8 cellular contexts compared by ENCODE assay signal in genomic region chr2:230828272-230828961, GRCh38. TPM values are rescaled to one million over a fixed set of nuclear protein-coding genes. Genes with fewer than 3 reads are reported as not detected.
DNase-seq lines count a peak whose midpoint lies in the region; ATAC-seq, FAIRE-seq and TF ChIP-seq lines count a peak whose summit lies in the region.

No MANE protein-coding gene starts in this region.

- CTCF ChIA-PET in HepG2 (lab: Yijun Ruan, JAX; ENCODE audit: low intra/inter-chr PET ratio, low total read pairs): no interaction called here

- H3K36me3 ChIP-seq in colonic mucosa (no peaks in the 10 kb centered on the region), psoas muscle (ENCODE audit: insufficient read depth in 1 of 2, low read depth in 1 of 2) (no peaks in the 10 kb centered on the region), HepG2 (replicated peaks in 1 of 2; ENCODE audit: control insufficient read depth in 1 of 2, insufficient read depth in 2 of 2, low read length in 2 of 2) (no peaks in the 10 kb centered on the region)

- H3K4me1 ChIP-seq in colonic mucosa (no peaks in the 10 kb centered on the region), psoas muscle (no peaks in the 10 kb centered on the region), HepG2 (ENCODE audit: insufficient read depth, low read length) (no peaks in the 10 kb centered on the region)

- H2AFZ ChIP-seq in HepG2 (ENCODE audit: low read length): no peak overlapping the region

- H3K27me3 ChIP-seq in colonic mucosa (peaks cover 9% of the 10 kb centered on the region), psoas muscle (ENCODE audit: insufficient read depth in 3 of 3, low read length in 2 of 3) (peaks cover 0 to 40% (median 10%) of the 10 kb centered on the region in 3 donors), HepG2 (ENCODE audit: control insufficient read depth in 1 of 2, insufficient read depth in 2 of 2, low read length in 2 of 2) (peaks cover 2 to 48% of the 10 kb centered on the region in 2 experiments; a peak in 4 of 5 replicates)

- ATAC-seq in HG02759 (IDR thresholded peaks at IDR 0.05; ENCODE audit: unreplicated experiment) (peak; percentile 66), psoas muscle (peak in 3 of 4 donors; percentile 4 to 41 (median 5)), HepG2 (no peak)

- H4K20me1 ChIP-seq in HepG2 (ENCODE audit: insufficient read depth, low read length): no peaks in the 10 kb centered on the region

- H3K9me3 ChIP-seq in colonic mucosa (no peaks in the 10 kb centered on the region), psoas muscle (no peaks in the 10 kb centered on the region), HepG2 (ENCODE audit: low read length) (peaks cover 7% of the 10 kb centered on the region; the same call in 1 of the 2 replicates)

- DNase-seq in GM12864 (ENCODE audit: low read depth): no peak
- peak; percentile 56 for DNase-seq in colonic mucosa
- peak; percentile 27 to 72 for DNase-seq in psoas muscle
- no peak for DNase-seq in activated effector memory CD4-positive, alpha-beta T cell treated with anti-CD3 and anti-CD28 coated beads, Interleukin-2, amount 50 U/mL, for 16 hours
- DNase-seq in NCI-H748 treated with DMSO at 0.1 percent for 48 hours (lab: John Stamatoyannopoulos, UW): no peak
- DNase-seq in kidney tubule cell (ENCODE audit: low spot score): no peak
- DNase-seq in HepG2 (ENCODE audit: low spot score): no peak

- H3K27ac ChIP-seq in colonic mucosa (no peak overlapping the region), psoas muscle (no peak overlapping the region), HepG2 (ENCODE audit: extremely low read length, insufficient read depth, low read length) (no peak overlapping the region)

- H3K9ac ChIP-seq in colonic mucosa (ENCODE audit: low read depth in 2 of 2, low read length in 2 of 2): peak overlapping the region in 1 of 2 donors; percentile 66
- H3K9ac ChIP-seq in HepG2 (ENCODE audit: insufficient read depth, low read depth, low read length): no peak overlapping the region

- H3K79me2 ChIP-seq in HepG2 (ENCODE audit: insufficient read depth, low read length): no peaks in the 10 kb centered on the region

- H3K4me2 ChIP-seq in HepG2 (ENCODE audit: low read depth, low read length): no peak overlapping the region

- in situ Hi-C loops in HepG2 (cut with HindIII; ENCODE audit: extremely low pct_ligation_motif_present, low pct_unique_long_range_greater_than_20kb): no loop called here

- intact Hi-C loops in colonic mucosa (cut with DNase I) (loop anchor here (5.0 kb wide), 1 partner anchor 79 kb away; no protein-coding TSS in a partner anchor), psoas muscle (cut with DNase I) (loop anchor here in 1 of 2 donors (5.0 kb wide), 1 partner anchor 224 kb away; no protein-coding TSS in a partner anchor), HepG2 (cut with micrococcal nuclease; ENCODE audit: unreplicated experiment) (no loop called here)

- no peak for TF ChIP-seq POLR2A in HepG2 (IDR thresholded peaks at IDR 0.05; ENCODE audit: insufficient read depth in 1 of 2, low read depth in 2 of 2, low read length in 2 of 2)

- TF ChIP-seq RAD21 in HepG2 (CRISPR knock-in tag; IDR thresholded peaks at IDR 0.05): no peak

- WGBS in psoas muscle, 3 donors: 10 to 16% (median 11%) methylated on average over 46 to 61 of the region's 61 CpGs
- WGBS in HepG2 (ENCODE audit: low lambda C conversion rate): 77% methylated on average over 18 of the region's 61 CpGs

- no TSS peak for BruUV-seq in HepG2 (replicated peaks; lab: Mats Ljungman, UMichigan)

- TF ChIP-seq EP300 in HepG2 (IDR thresholded peaks at IDR 0.05; ENCODE audit: low read depth in 2 of 2, low read length in 2 of 2) (no peak), HepG2 (CRISPR knock-in tag; IDR thresholded peaks at IDR 0.05; ENCODE audit: borderline replicate concordance) (no peak)

- no peak for FAIRE-seq in HepG2 (lab: Jason Lieb, UNC)

- no peak for TF ChIP-seq CTCF in GM12864 (IDR thresholded peaks at IDR 0.05; ENCODE audit: low read depth, low read length, missing control alignments)
- no peak for TF ChIP-seq CTCF in colonic mucosa (IDR thresholded peaks at IDR 0.05)
- no peak for TF ChIP-seq CTCF in psoas muscle (IDR thresholded peaks at IDR 0.05)
- TF ChIP-seq CTCF in HepG2 (CRISPR knock-in tag; IDR thresholded peaks at IDR 0.05): no peak

- peak overlapping the region; percentile 57 for H3K4me3 ChIP-seq in GM12864 (ENCODE audit: low read depth, low read length)
- H3K4me3 ChIP-seq in colonic mucosa: peak overlapping the region; percentile 42
- H3K4me3 ChIP-seq in psoas muscle: peak overlapping the region; percentile 51
- H3K4me3 ChIP-seq in HepG2 (replicated peaks in 1 of 3; ENCODE audit: insufficient read depth in 1 of 3, low read depth in 2 of 3, low read length in 3 of 3): no peak overlapping the region

- POLR2A ChIA-PET in HepG2 (lab: Yijun Ruan, JAX): no interaction called here

TF ChIP-seq in HepG2, 621 proteins besides CTCF, POLR2A, EP300 and RAD21 (continues in another document):
- TF ChIP-seq, protein P1, sequence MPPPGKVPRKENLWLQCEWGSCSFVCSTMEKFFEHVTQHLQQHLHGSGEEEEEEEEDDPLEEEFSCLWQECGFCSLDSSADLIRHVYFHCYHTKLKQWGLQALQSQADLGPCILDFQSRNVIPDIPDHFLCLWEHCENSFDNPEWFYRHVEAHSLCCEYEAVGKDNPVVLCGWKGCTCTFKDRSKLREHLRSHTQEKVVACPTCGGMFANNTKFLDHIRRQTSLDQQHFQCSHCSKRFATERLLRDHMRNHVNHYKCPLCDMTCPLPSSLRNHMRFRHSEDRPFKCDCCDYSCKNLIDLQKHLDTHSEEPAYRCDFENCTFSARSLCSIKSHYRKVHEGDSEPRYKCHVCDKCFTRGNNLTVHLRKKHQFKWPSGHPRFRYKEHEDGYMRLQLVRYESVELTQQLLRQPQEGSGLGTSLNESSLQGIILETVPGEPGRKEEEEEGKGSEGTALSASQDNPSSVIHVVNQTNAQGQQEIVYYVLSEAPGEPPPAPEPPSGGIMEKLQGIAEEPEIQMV (CRISPR knock-in tag; IDR thresholded peaks at IDR 0.05; ENCODE audit: low read depth): no peak
- TF ChIP-seq KAT8 (CRISPR knock-in tag; IDR thresholded peaks at IDR 0.05): no peak
- TF ChIP-seq, protein P2, sequence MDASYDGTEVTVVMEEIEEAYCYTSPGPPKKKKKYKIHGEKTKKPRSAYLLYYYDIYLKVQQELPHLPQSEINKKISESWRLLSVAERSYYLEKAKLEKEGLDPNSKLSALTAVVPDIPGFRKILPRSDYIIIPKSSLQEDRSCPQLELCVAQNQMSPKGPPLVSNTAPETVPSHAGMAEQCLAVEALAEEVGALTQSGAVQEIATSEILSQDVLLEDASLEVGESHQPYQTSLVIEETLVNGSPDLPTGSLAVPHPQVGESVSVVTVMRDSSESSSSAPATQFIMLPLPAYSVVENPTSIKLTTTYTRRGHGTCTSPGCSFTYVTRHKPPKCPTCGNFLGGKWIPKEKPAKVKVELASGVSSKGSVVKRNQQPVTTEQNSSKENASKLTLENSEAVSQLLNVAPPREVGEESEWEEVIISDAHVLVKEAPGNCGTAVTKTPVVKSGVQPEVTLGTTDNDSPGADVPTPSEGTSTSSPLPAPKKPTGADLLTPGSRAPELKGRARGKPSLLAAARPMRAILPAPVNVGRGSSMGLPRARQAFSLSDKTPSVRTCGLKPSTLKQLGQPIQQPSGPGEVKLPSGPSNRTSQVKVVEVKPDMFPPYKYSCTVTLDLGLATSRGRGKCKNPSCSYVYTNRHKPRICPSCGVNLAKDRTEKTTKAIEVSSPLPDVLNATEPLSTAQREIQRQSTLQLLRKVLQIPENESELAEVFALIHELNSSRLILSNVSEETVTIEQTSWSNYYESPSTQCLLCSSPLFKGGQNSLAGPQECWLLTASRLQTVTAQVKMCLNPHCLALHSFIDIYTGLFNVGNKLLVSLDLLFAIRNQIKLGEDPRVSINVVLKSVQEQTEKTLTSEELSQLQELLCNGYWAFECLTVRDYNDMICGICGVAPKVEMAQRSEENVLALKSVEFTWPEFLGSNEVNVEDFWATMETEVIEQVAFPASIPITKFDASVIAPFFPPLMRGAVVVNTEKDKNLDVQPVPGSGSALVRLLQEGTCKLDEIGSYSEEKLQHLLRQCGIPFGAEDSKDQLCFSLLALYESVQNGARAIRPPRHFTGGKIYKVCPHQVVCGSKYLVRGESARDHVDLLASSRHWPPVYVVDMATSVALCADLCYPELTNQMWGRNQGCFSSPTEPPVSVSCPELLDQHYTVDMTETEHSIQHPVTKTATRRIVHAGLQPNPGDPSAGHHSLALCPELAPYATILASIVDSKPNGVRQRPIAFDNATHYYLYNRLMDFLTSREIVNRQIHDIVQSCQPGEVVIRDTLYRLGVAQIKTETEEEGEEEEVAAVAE (CRISPR knock-in tag; IDR thresholded peaks at IDR 0.05; ENCODE audit: borderline replicate concordance): no peak
- TF ChIP-seq ZNF564 (CRISPR knock-in tag; IDR thresholded peaks at IDR 0.05): no peak
- TF ChIP-seq NR3C1 (CRISPR knock-in tag; IDR thresholded peaks at IDR 0.05): no peak

RNA-seq across cellular contexts. Expression of gene ITM2C, which starts 36.3 kb away (rescaled TPM):
- total RNA-seq in colonic mucosa (1,000 to 10,000 TPM; 1,192 to 1,707 TPM), psoas muscle (10 to 100 TPM in 2 of 4 donors, 1 to 10 TPM in 2; 9.0 to 20.3 (median 10.6) TPM), HepG2 (2016; rRNA removed; fragmentation: Illumina TruSeq; extraction: Trizol) (40.7 and 70.5 TPM in 2 replicates)
- polyA plus RNA-seq in psoas muscle (10 to 100 TPM in 2 of 3 donors, 1 to 10 TPM in 1; 9.1 to 12.6 (median 11.5) TPM), HepG2 (2011; rRNA removed) (270 and 321 TPM in 2 replicates)
- 13.6 and 14.1 TPM in 2 replicates for total RNA-seq in HepG2 (2016; cell fraction: cytosol; rRNA removed; fragmentation: Illumina TruSeq; extraction: Trizol; ENCODE audit: low read depth)
- total RNA-seq in HepG2 (2016; cell fraction: insoluble cytoplasmic fraction; rRNA removed; fragmentation: Illumina TruSeq; extraction: Trizol): 40.7 and 74.0 TPM in 2 replicates
- total RNA-seq in HepG2 (2016; cell fraction: membrane; rRNA removed; fragmentation: Illumina TruSeq; extraction: Trizol): 30.7 and 33.5 TPM in 2 replicates
- 49.2 and 56.2 TPM in 2 replicates for total RNA-seq in HepG2 (2016; cell fraction: nucleus; rRNA removed; fragmentation: Illumina TruSeq; extraction: Trizol)
- 356 TPM in 2 replicates for polyA plus RNA-seq in HepG2 (2011; cell fraction: cytosol; rRNA removed)
- polyA plus RNA-seq in HepG2 (2011; cell fraction: nucleus; rRNA removed): 111 and 119 TPM in 2 replicates
- 124 and 196 TPM in 2 replicates for polyA plus RNA-seq in HepG2 (2012)
- 18.9 and 24.2 TPM in 2 replicates for polyA plus RNA-seq in HepG2 (2016; cell fraction: cytosol; fragmentation: Illumina TruSeq; extraction: Trizol; ENCODE audit: low read depth)
- polyA plus RNA-seq in HepG2 (2016; cell fraction: insoluble cytoplasmic fraction; fragmentation: Illumina TruSeq; extraction: Trizol; ENCODE audit: low read depth): 53.1 and 56.4 TPM in 2 replicates
- 32.9 and 35.3 TPM in 2 replicates for polyA plus RNA-seq in HepG2 (2016; cell fraction: membrane; fragmentation: Illumina TruSeq; extraction: Trizol; ENCODE audit: low read depth)
- 111 and 121 TPM in 2 replicates for polyA plus RNA-seq in HepG2 (2016; cell fraction: nucleus; fragmentation: Illumina TruSeq; extraction: Trizol; ENCODE audit: insufficient read depth, low read depth)
- polyA minus RNA-seq in HepG2 (2011; rRNA and poly(A)+ RNA removed; ENCODE audit: low replicate concordance): 108 and 408 TPM in 2 replicates
- polyA minus RNA-seq in HepG2 (2011; cell fraction: cytosol; rRNA and poly(A)+ RNA removed): 84.7 and 140 TPM in 2 replicates
- 20.1 and 24.2 TPM in 2 replicates for polyA minus RNA-seq in HepG2 (2011; cell fraction: nucleus; rRNA and poly(A)+ RNA removed)

Comparison
In these comparisons a context has a peak if more than half of its experiments do, and no peak if none do; other contexts are left out.
1. DNase-seq: peak in colonic mucosa (single experiment) and psoas muscle (2 of 2); none in GM12864 (single experiment), activated effector memory CD4-positive, alpha-beta T cell treated with anti-CD3 and anti-CD28 coated beads, Interleukin-2, amount 50 U/mL, for 16 hours (single experiment), NCI-H748 treated with DMSO at 0.1 percent for 48 hours (single experiment), kidney tubule cell (single experiment) and HepG2 (single experiment).
2. H3K4me3 ChIP-seq: peak in GM12864 (single experiment), colonic mucosa (single experiment) and psoas muscle (single experiment); none in HepG2 (0 of 3).
3. RNA of gene ITM2C, which starts 36.3 kb away (total RNA-seq): 1,192 to 1,707 TPM in colonic mucosa; 13.6 to 74.0 TPM in HepG2 and 9.0 to 20.3 TPM in psoas muscle; every median in the first group is over 10 times any median in the second.